ENCODE assay signal across 15 cellular contexts in the genomic region with DNA sequence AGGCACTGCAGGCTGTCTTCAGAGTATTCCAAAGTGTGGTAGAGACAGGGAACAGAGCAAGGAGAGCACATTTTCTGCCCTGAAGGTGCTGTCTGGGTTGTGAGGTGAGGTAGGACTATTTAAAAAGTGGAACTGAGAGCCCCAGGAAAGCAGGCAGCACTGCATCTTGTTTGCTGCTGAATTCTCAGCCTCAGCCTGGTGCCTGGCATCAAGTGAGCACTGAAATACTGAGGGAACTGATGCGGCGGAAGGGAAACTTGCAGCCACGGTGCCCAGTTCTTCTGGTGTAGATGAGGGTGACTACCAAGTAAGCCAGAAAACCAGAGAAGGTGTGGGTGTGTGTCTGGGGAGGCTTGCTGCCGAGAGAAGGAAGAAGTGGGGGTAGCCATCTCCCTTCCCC. TPM values are rescaled to one million over a fixed set of nuclear protein-coding genes. Genes with fewer than 3 reads are reported as not detected.
DNase-seq lines count a peak whose midpoint lies in the region; ATAC-seq, FAIRE-seq and TF ChIP-seq lines count a peak whose summit lies in the region.
"Had no signal": no experiment of that assay in that cellular context is flagged by ENCODE, and none has a peak within 500 bp of the region (broad histone marks: within the 10 kb centered on the region; RNA-seq: fewer than 3 reads in every experiment).

No MANE protein-coding gene starts in this region.

- in situ Hi-C loops in GM12878 (cut with MboI) = no loop called here

- H3K4me3 ChIP-seq in GM12878 (no peak overlapping the region), right lobe of liver (no peak overlapping the region)
- H3K4me3 ChIP-seq: skin epidermis had no signal

- peaks cover 25% of the 10 kb centered on the region for H3K79me2 ChIP-seq in GM12878 (ENCODE audit: control insufficient read depth, insufficient read depth, low read length)

- peaks cover 0 to 4% of the 10 kb centered on the region in 2 experiments; a peak in 1 of 4 replicates for H3K36me3 ChIP-seq in GM12878 (ENCODE audit: control insufficient read depth in 2 of 2, insufficient read depth in 2 of 2, low read length in 1 of 2)
- no peaks in the 10 kb centered on the region for H3K36me3 ChIP-seq in right lobe of liver

- CTCF ChIA-PET in GM12878 (lab: Yijun Ruan, JAX) = interaction anchor here (1.3 kb wide), 1 partner anchor 22 kb away, joined by 3 read pairs; no protein-coding TSS in a partner anchor

- ATAC-seq in GM12878 (peak; percentile 82), right lobe of liver (no peak)
- peak; percentile 20 for ATAC-seq in stimulated activated naive CD8-positive, alpha-beta T cell treated with anti-CD3 and anti-CD28 coated beads, Interleukin-15, Interleukin-2, amounts not matched to agents 100 U/mL and 50 U/mL, for 24 hours
- ATAC-seq: Panc1 had no signal

- SMC1A ChIA-PET in GM12878 (lab: Charles Lee; ENCODE audit: uncharacterized antibody, unreplicated experiment) = no interaction called here

- FAIRE-seq in GM12878 (lab: Jason Lieb, UNC) = no peak

- H3K4me1 ChIP-seq in GM12878 (ENCODE audit: control insufficient read depth, insufficient read depth, low read length) (peaks cover 31% of the 10 kb centered on the region), right lobe of liver (no peaks in the 10 kb centered on the region)

- no peak overlapping the region for H2AFZ ChIP-seq in GM12878 (ENCODE audit: control insufficient read depth, low read depth, low read length)

- intact Hi-C loops in GM12878 (cut with micrococcal nuclease; ENCODE audit: unreplicated experiment) (no loop called here), posterior cingulate gyrus (cut with DNase I) (no loop called here), right lobe of liver (cut with DNase I) (no loop called here)

- RAD21 ChIA-PET in GM12878 (lab: Charles Lee; ENCODE audit: unreplicated experiment) = no interaction called here

- H4K20me1 ChIP-seq in GM12878 (ENCODE audit: control insufficient read depth, insufficient read depth) = peaks cover 11% of the 10 kb centered on the region; the same call in 1 of the 2 replicates

- TF ChIP-seq RAD21 in GM12878 (IDR thresholded peaks at IDR 0.05; ENCODE audit: insufficient read depth, low read depth, low read length) = no peak

- H3K4me2 ChIP-seq in GM12878 (ENCODE audit: control insufficient read depth, insufficient read depth) = peak overlapping the region; percentile 85

- H3K9ac ChIP-seq in GM12878 (ENCODE audit: control insufficient read depth, insufficient read depth, low read length) = no peak overlapping the region

- TF ChIP-seq CTCF in GM20000 (IDR thresholded peaks at IDR 0.05; ENCODE audit: extremely low read depth, missing control alignments) = no peak
- TF ChIP-seq CTCF in GM12878 (IDR thresholded peaks at IDR 0.05 in 2 of 3, conservative IDR thresholded peaks at IDR 0.05 in 1 of 3; ENCODE audit: control insufficient read depth in 2 of 3, extremely low read depth in 1 of 3, insufficient read depth in 1 of 3, low read depth in 3 of 3, low read length in 3 of 3) = no peak
- TF ChIP-seq CTCF in right lobe of liver (IDR thresholded peaks at IDR 0.05) = no peak

- no peaks in the 10 kb centered on the region for H3K27me3 ChIP-seq in GM12878 (replicated peaks in 1 of 2; ENCODE audit: control insufficient read depth in 2 of 2, insufficient read depth in 2 of 2, low read length in 1 of 2)
- H3K27me3 ChIP-seq in right lobe of liver = no peaks in the 10 kb centered on the region

- no TSS peak for BruUV-seq in GM12878 (replicated peaks; lab: Mats Ljungman, UMichigan)

- no peak for TF ChIP-seq POLR2A in GM12878 (IDR thresholded peaks at IDR 0.05; ENCODE audit: low read depth, low read length)
- no peak for TF ChIP-seq POLR2A in right lobe of liver (IDR thresholded peaks at IDR 0.05)

- TF ChIP-seq EP300 in GM12878 (IDR thresholded peaks at IDR 0.05; ENCODE audit: borderline replicate concordance in 1 of 2, control insufficient read depth in 1 of 2, low read depth in 2 of 2, low read length in 2 of 2) = no peak

- H3K9me3 ChIP-seq in GM12878 (replicated peaks; ENCODE audit: control insufficient read depth, insufficient read depth, low read length) = no peaks in the 10 kb centered on the region
- H3K9me3 ChIP-seq in right lobe of liver = no peaks in the 10 kb centered on the region

- peak; percentile 44 for DNase-seq in stimulated activated CD4-positive, alpha-beta T cell treated with anti-CD3 and anti-CD28 coated beads, Interleukin-15, amount 100 ng/mL, for 24 hours
- no peak for DNase-seq in stimulated activated CD4-positive, alpha-beta T cell treated with anti-CD3 and anti-CD28 coated beads, Interleukin-4, amount 100 ng/mL, for 4 hours
- peak; percentile 41 for DNase-seq in GM20000 (ENCODE audit: low spot score)
- peak; percentile 41 for DNase-seq in GM12878 (ENCODE audit: low read depth, low spot score)
- peak; percentile 19 for DNase-seq in stimulated activated naive CD8-positive, alpha-beta T cell treated with anti-CD3 and anti-CD28 coated beads, Interleukin-15, Interleukin-2, amounts not matched to agents 100 U/mL and 50 U/mL, for 24 hours
- DNase-seq in posterior cingulate gyrus = no peak
- no peak for DNase-seq in DMS79 treated with DMSO at 0.1 percent for 48 hours (lab: John Stamatoyannopoulos, UW)
- no peak for DNase-seq in right lobe of liver
- DNase-seq: caudate nucleus, DND-41, foreskin melanocyte, NCI-H1694, NCI-H524 had no signal

- peak overlapping the region; percentile 42 for H3K27ac ChIP-seq in GM12878 (ENCODE audit: control insufficient read depth, insufficient read depth)
- no peak overlapping the region for H3K27ac ChIP-seq in right lobe of liver

- 54% methylated on average over 4 of the region's 4 CpGs for WGBS in GM12878 (ENCODE audit: insufficient coverage, insufficient replicate concordance, low lambda C conversion rate, missing lambda C conversion rate)
- 87% methylated on average over 3 of the region's 4 CpGs for whole genome bisulfite sequencing in right lobe of liver (ENCODE audit: insufficient coverage, low coverage, low lambda C conversion rate, missing lambda C conversion rate)

- POLR2A ChIA-PET in GM12878 (lab: Charles Lee) = interaction anchor here (0.6 kb wide), 1 partner anchor 31 kb away, joined by 4 read pairs; no protein-coding TSS in a partner anchor

TF ChIP-seq in GM12878, 131 proteins besides CTCF, POLR2A, EP300 and RAD21 (continues in another document):
- TF ChIP-seq IRF4 (IDR thresholded peaks at IDR 0.05; ENCODE audit: low read depth, low read length) (0 out of 2 replicates have a peak, but pooled peaks have one; percentile 7), ESRRA (IDR thresholded peaks at IDR 0.05; ENCODE audit: low read length) (no peak), TCF12 (IDR thresholded peaks at IDR 0.05; ENCODE audit: low read depth, low read length) (no peak), BMI1 (IDR thresholded peaks at IDR 0.05; ENCODE audit: borderline replicate concordance) (no peak), SUZ12 (IDR thresholded peaks at IDR 0.05; ENCODE audit: unreplicated experiment) (no peak), CBFB (IDR thresholded peaks at IDR 0.05; ENCODE audit: low read depth) (no peak), ASH2L (IDR thresholded peaks at IDR 0.05; ENCODE audit: borderline replicate concordance, low read depth) (no peak), SPI1 (IDR thresholded peaks at IDR 0.05; ENCODE audit: borderline replicate concordance, insufficient read depth, low read depth, low read length) (peak; percentile 76; the same call in 1 of the 2 replicates), ZSCAN29 (IDR thresholded peaks at IDR 0.05) (no peak), SP1 (IDR thresholded peaks at IDR 0.05; ENCODE audit: low read depth, low read length) (no peak)
- TF ChIP-seq, protein P1, sequence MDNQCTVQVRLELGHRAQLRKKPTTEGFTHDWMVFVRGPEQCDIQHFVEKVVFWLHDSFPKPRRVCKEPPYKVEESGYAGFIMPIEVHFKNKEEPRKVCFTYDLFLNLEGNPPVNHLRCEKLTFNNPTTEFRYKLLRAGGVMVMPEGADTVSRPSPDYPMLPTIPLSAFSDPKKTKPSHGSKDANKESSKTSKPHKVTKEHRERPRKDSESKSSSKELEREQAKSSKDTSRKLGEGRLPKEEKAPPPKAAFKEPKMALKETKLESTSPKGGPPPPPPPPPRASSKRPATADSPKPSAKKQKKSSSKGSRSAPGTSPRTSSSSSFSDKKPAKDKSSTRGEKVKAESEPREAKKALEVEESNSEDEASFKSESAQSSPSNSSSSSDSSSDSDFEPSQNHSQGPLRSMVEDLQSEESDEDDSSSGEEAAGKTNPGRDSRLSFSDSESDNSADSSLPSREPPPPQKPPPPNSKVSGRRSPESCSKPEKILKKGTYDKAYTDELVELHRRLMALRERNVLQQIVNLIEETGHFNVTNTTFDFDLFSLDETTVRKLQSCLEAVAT (IDR thresholded peaks at IDR 0.05) = no peak
- TF ChIP-seq, protein P2, sequence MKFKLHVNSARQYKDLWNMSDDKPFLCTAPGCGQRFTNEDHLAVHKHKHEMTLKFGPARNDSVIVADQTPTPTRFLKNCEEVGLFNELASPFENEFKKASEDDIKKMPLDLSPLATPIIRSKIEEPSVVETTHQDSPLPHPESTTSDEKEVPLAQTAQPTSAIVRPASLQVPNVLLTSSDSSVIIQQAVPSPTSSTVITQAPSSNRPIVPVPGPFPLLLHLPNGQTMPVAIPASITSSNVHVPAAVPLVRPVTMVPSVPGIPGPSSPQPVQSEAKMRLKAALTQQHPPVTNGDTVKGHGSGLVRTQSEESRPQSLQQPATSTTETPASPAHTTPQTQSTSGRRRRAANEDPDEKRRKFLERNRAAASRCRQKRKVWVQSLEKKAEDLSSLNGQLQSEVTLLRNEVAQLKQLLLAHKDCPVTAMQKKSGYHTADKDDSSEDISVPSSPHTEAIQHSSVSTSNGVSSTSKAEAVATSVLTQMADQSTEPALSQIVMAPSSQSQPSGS (IDR thresholded peaks at IDR 0.05; ENCODE audit: low read length) = no peak

RNA-seq across cellular contexts. Expression of a gene that starts 59.5 kb away (rescaled TPM):
- total RNA-seq in GM12878 (2013; cell fraction: nucleolus; rRNA removed) = 182 and 212 TPM in 2 replicates
- total RNA-seq in GM12878 (2014; rRNA removed) (15.5 and 15.9 TPM in 2 replicates), GM12878 (2014; rRNA removed; fragmentation: Illumina TruSeq; extraction: Trizol) (16.9 and 19.3 TPM in 2 replicates), GM12878 (2021) (29.6 and 31.5 TPM in 2 replicates), right lobe of liver (10 to 100 TPM; 13.0 to 27.1 (median 22.7) TPM)
- polyA plus RNA-seq in GM12878 (2011; ENCODE audit: low read depth) = 4.7 TPM
- polyA plus RNA-seq in GM12878 (2011; rRNA removed) (10.0 and 12.3 TPM in 2 replicates), GM12878 (2014; fragmentation: Illumina TruSeq; extraction: Trizol) (7.6 and 10.6 TPM in 2 replicates), GM12878 (2014; fragmentation: Nextera tagmentation; extraction: Ambion mirVana) (10 to 100 TPM in 1 of 2 experiments, 1 to 10 TPM in 1; 3.6 to 25.3 TPM), GM12878 (2014; rRNA removed) (7.9 and 8.4 TPM in 2 replicates), GM12878 (2016; fragmentation: Nextera tagmentation; extraction: Ambion mirVana) (10 to 100 TPM; 24.4 to 32.8 TPM)
- 10.3 and 12.0 TPM in 2 replicates for polyA plus RNA-seq in GM12878 (2011; cell fraction: cytosol; rRNA removed)
- 15.6 and 16.3 TPM in 2 replicates for polyA plus RNA-seq in GM12878 (2011; cell fraction: nucleus; rRNA removed)
- polyA plus RNA-seq in GM12878 (2012) = 11.0 and 12.2 TPM in 2 replicates
- polyA minus RNA-seq in GM12878 (2011; rRNA and poly(A)+ RNA removed) = 39.5 and 39.6 TPM in 2 replicates
- 10.4 and 13.5 TPM in 2 replicates for polyA minus RNA-seq in GM12878 (2011; cell fraction: cytosol; rRNA and poly(A)+ RNA removed)
- polyA minus RNA-seq in GM12878 (2011; cell fraction: nucleus; rRNA and poly(A)+ RNA removed) = 31.7 and 54.8 TPM in 2 replicates

Comparison
In these comparisons a context has a peak if more than half of its experiments do, and no peak if none do; other contexts are left out.
1. DNase-seq: peak in stimulated activated CD4-positive, alpha-beta T cell treated with anti-CD3 and anti-CD28 coated beads, Interleukin-15, amount 100 ng/mL, for 24 hours (single experiment), GM20000 (single experiment), GM12878 (single experiment) and stimulated activated naive CD8-positive, alpha-beta T cell treated with anti-CD3 and anti-CD28 coated beads, Interleukin-15, Interleukin-2, amounts not matched to agents 100 U/mL and 50 U/mL, for 24 hours (single experiment); none in stimulated activated CD4-positive, alpha-beta T cell treated with anti-CD3 and anti-CD28 coated beads, Interleukin-4, amount 100 ng/mL, for 4 hours (0 of 2), posterior cingulate gyrus (0 of 10), DMS79 treated with DMSO at 0.1 percent for 48 hours (single experiment) and right lobe of liver (0 of 3).
2. ATAC-seq: peak in GM12878 (single experiment) and stimulated activated naive CD8-positive, alpha-beta T cell treated with anti-CD3 and anti-CD28 coated beads, Interleukin-15, Interleukin-2, amounts not matched to agents 100 U/mL and 50 U/mL, for 24 hours (single experiment); none in right lobe of liver (0 of 4).